1 cellular context compared by ENCODE assay signal in the genomic region with DNA sequence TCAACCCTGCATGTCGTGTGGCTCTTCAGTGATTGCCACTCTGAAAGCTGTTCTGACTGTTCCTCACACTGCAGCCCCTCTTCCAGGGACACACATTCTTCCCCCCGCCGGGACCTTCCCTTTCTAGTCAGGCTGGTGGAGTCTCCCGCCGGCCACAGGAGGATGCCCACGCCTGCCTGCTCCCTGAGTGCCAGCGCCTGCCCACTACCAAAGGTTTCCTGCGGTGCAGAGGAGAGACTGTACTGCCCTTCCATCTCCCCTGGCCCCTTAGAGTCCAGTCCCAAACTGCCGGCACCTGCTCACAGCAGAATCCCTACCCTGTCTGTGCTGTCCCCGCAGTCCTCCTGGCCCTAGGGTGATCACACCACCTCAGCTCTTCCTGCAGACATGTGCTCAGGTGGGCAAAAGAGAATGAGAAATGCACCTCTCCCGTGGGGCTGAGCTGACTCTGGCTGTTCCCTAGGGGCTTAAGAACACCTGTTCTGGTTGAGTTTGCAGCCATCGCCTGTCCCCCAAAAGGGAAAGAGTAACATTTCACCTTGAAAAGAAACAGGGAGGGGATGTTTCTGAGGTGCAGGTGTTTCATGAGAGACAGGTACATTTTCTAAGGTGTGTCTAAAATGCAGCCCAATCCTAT.
TF ChIP-seq lines count a peak whose summit lies in the region.

No MANE protein-coding gene starts in this region.

TF ChIP-seq in GM23338, 12 proteins besides CTCF, POLR2A, EP300 and RAD21 (continued from another document):
- TF ChIP-seq, protein P1, sequence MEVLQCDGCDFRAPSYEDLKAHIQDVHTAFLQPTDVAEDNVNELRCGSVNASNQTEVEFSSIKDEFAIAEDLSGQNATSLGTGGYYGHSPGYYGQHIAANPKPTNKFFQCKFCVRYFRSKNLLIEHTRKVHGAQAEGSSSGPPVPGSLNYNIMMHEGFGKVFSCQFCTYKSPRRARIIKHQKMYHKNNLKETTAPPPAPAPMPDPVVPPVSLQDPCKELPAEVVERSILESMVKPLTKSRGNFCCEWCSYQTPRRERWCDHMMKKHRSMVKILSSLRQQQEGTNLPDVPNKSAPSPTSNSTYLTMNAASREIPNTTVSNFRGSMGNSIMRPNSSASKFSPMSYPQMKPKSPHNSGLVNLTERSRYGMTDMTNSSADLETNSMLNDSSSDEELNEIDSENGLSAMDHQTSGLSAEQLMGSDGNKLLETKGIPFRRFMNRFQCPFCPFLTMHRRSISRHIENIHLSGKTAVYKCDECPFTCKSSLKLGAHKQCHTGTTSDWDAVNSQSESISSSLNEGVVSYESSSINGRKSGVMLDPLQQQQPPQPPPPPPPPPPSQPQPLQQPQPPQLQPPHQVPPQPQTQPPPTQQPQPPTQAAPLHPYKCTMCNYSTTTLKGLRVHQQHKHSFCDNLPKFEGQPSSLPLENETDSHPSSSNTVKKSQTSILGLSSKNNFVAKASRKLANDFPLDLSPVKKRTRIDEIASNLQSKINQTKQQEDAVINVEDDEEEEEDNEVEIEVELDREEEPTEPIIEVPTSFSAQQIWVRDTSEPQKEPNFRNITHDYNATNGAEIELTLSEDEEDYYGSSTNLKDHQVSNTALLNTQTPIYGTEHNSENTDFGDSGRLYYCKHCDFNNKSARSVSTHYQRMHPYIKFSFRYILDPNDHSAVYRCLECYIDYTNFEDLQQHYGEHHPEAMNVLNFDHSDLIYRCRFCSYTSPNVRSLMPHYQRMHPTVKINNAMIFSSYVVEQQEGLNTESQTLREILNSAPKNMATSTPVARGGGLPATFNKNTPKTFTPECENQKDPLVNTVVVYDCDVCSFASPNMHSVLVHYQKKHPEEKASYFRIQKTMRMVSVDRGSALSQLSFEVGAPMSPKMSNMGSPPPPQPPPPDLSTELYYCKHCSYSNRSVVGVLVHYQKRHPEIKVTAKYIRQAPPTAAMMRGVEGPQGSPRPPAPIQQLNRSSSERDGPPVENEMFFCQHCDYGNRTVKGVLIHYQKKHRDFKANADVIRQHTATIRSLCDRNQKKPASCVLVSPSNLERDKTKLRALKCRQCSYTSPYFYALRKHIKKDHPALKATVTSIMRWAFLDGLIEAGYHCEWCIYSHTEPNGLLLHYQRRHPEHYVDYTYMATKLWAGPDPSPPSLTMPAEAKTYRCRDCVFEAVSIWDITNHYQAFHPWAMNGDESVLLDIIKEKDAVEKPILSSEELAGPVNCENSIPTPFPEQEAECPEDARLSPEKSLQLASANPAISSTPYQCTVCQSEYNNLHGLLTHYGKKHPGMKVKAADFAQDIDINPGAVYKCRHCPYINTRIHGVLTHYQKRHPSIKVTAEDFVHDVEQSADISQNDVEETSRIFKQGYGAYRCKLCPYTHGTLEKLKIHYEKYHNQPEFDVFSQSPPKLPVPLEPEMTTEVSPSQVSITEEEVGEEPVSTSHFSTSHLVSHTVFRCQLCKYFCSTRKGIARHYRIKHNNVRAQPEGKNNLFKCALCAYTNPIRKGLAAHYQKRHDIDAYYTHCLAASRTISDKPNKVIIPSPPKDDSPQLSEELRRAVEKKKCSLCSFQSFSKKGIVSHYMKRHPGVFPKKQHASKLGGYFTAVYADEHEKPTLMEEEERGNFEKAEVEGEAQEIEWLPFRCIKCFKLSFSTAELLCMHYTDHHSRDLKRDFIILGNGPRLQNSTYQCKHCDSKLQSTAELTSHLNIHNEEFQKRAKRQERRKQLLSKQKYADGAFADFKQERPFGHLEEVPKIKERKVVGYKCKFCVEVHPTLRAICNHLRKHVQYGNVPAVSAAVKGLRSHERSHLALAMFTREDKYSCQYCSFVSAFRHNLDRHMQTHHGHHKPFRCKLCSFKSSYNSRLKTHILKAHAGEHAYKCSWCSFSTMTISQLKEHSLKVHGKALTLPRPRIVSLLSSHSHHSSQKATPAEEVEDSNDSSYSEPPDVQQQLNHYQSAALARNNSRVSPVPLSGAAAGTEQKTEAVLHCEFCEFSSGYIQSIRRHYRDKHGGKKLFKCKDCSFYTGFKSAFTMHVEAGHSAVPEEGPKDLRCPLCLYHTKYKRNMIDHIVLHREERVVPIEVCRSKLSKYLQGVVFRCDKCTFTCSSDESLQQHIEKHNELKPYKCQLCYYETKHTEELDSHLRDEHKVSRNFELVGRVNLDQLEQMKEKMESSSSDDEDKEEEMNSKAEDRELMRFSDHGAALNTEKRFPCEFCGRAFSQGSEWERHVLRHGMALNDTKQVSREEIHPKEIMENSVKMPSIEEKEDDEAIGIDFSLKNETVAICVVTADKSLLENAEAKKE (CRISPR knock-in tag; IDR thresholded peaks at IDR 0.05): no peak
- no peak for TF ChIP-seq EZH2 (IDR thresholded peaks at IDR 0.05; ENCODE audit: low read depth, unreplicated experiment)
- TF ChIP-seq EZH2phosphoT487 (IDR thresholded peaks at IDR 0.05; ENCODE audit: unreplicated experiment): no peak
- TF ChIP-seq STAT1 (IDR thresholded peaks at IDR 0.05; ENCODE audit: unreplicated experiment): no peak
- TF ChIP-seq, protein P2, sequence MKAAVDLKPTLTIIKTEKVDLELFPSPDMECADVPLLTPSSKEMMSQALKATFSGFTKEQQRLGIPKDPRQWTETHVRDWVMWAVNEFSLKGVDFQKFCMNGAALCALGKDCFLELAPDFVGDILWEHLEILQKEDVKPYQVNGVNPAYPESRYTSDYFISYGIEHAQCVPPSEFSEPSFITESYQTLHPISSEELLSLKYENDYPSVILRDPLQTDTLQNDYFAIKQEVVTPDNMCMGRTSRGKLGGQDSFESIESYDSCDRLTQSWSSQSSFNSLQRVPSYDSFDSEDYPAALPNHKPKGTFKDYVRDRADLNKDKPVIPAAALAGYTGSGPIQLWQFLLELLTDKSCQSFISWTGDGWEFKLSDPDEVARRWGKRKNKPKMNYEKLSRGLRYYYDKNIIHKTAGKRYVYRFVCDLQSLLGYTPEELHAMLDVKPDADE (IDR thresholded peaks at IDR 0.05): no peak
- no peak for TF ChIP-seq JUNB (IDR thresholded peaks at IDR 0.05; ENCODE audit: unreplicated experiment)
- TF ChIP-seq ZNF114 (CRISPR knock-in tag; IDR thresholded peaks at IDR 0.05): no peak
- TF ChIP-seq NANOG (IDR thresholded peaks at IDR 0.05; ENCODE audit: borderline replicate concordance): no peak
- TF ChIP-seq ZNF331 (CRISPR knock-in tag; IDR thresholded peaks at IDR 0.05; ENCODE audit: low read depth): no peak
